In the genomic region with DNA sequence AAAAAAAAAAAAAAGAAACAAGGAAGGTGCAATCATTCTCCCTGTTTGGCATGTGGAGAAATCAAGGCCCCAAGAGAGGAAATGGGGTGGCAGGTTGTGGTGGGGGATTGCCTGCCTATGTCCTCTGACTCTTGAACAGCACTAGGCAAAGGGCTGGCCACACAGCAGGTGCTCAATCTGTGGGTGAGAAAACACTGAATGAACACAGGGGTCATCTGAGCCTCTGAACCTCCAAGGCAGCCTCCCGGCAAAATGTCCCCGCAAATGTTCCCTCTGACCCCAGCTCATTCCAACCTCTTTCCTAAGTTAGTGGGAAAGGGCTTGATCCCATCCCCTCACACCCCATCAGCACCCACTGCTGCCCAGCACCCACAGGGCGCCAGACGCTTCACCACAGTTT, we compare ENCODE assay signal across 11 cellular contexts. TPM values are rescaled to one million over a fixed set of nuclear protein-coding genes. Genes with fewer than 3 reads are reported as not detected.
A peak's percentile ranks its signal among the peaks of the same experiment; 100 is the strongest.
DNase-seq lines count a peak whose midpoint lies in the region; TF ChIP-seq lines count a peak whose summit lies in the region.
"Had no signal": no experiment of that assay in that cellular context is flagged by ENCODE, and none has a peak within 500 bp of the region (broad histone marks: within the 10 kb centered on the region; RNA-seq: fewer than 3 reads in every experiment).

No MANE protein-coding gene starts in this region.

- H3K36me3 ChIP-seq in thyroid gland: no peaks in the 10 kb centered on the region
- no peaks in the 10 kb centered on the region for H3K36me3 ChIP-seq in effector memory CD4-positive, alpha-beta T cell (ENCODE audit: control insufficient read depth, insufficient read depth, low read length)

- no peak overlapping the region for H3K4me3 ChIP-seq in thyroid gland (replicated peaks in 1 of 3)
- H3K4me3 ChIP-seq in effector memory CD4-positive, alpha-beta T cell (ENCODE audit: insufficient read depth, low read depth, low read length, poor library complexity, severe bottlenecking): no peak overlapping the region

- CTCF ChIA-PET in activated naive CD4-positive, alpha-beta T cell treated with anti-CD3 and anti-CD28 coated beads for 36 hours (lab: Charles Lee): interaction anchor here (0.9 to 1.5 kb wide), 3 partner anchors 24 to 125 kb away, joined by 3 read pairs; no protein-coding TSS in a partner anchor

- H3K36me3 Mint-ChIP-seq in activated naive CD4-positive, alpha-beta T cell treated with anti-CD3 and anti-CD28 coated beads for 36 hours (ENCODE audit: low read depth): peaks cover 2% of the 10 kb centered on the region
- H3K36me3 Mint-ChIP-seq in activated T-helper 1 cell treated with anti-CD3 and anti-CD28 coated beads, Interleukin-12 subunit alpha, Interleukin-12 subunit beta, Interleukin-2, Interleukin-4 antibody, amounts not matched to agents 30 ng/mL and 10 ng/mL and 1 ng/mL, durations not matched to agents 14 hours and 24 hours and 36 hours (ENCODE audit: low read depth): peaks cover 6% of the 10 kb centered on the region
- no peaks in the 10 kb centered on the region for H3K36me3 Mint-ChIP-seq in mesothelial cell of epicardium

- no peaks in the 10 kb centered on the region for H3K27me3 Mint-ChIP-seq in activated naive CD4-positive, alpha-beta T cell treated with anti-CD3 and anti-CD28 coated beads for 36 hours (ENCODE audit: low read depth)
- H3K27me3 Mint-ChIP-seq in activated T-helper 1 cell treated with anti-CD3 and anti-CD28 coated beads, Interleukin-12 subunit alpha, Interleukin-12 subunit beta, Interleukin-2, Interleukin-4 antibody, amounts not matched to agents 30 ng/mL and 10 ng/mL and 1 ng/mL, durations not matched to agents 14 hours and 24 hours and 36 hours (ENCODE audit: insufficient read depth): no peaks in the 10 kb centered on the region
- H3K27me3 Mint-ChIP-seq in mesothelial cell of epicardium (ENCODE audit: low read depth): no peaks in the 10 kb centered on the region

- H3K4me1 Mint-ChIP-seq in activated naive CD4-positive, alpha-beta T cell treated with anti-CD3 and anti-CD28 coated beads for 36 hours (ENCODE audit: low read depth): peaks cover 76% of the 10 kb centered on the region
- H3K4me1 Mint-ChIP-seq in activated T-helper 1 cell treated with anti-CD3 and anti-CD28 coated beads, Interleukin-12 subunit alpha, Interleukin-12 subunit beta, Interleukin-2, Interleukin-4 antibody, amounts not matched to agents 30 ng/mL and 10 ng/mL and 1 ng/mL, durations not matched to agents 14 hours and 24 hours and 36 hours (ENCODE audit: low read depth): peaks cover 68% of the 10 kb centered on the region
- peaks cover 36% of the 10 kb centered on the region for H3K4me1 Mint-ChIP-seq in mesothelial cell of epicardium

- no peak for TF ChIP-seq CTCF in mesothelial cell of epicardium (IDR thresholded peaks at IDR 0.05; ENCODE audit: unreplicated experiment)
- TF ChIP-seq CTCF in thyroid gland (IDR thresholded peaks at IDR 0.05): no peak

- DNase-seq in activated naive CD4-positive, alpha-beta T cell treated with anti-CD3 and anti-CD28 coated beads for 36 hours: peak; percentile 20
- no peak for DNase-seq in activated naive CD4-positive, alpha-beta T cell (lab: John Stamatoyannopoulos, UW)
- DNase-seq in activated T-helper 1 cell treated with anti-CD3 and anti-CD28 coated beads, Interleukin-12 subunit alpha, Interleukin-12 subunit beta, Interleukin-2, Interleukin-4 antibody, amounts not matched to agents 30 ng/mL and 10 ng/mL and 1 ng/mL, durations not matched to agents 14 hours and 24 hours and 36 hours (ENCODE audit: low spot score): no peak
- DNase-seq in mesothelial cell of epicardium (ENCODE audit: low spot score in 2 of 2, unreplicated experiment in 2 of 2) (no peak), thyroid gland (no peak), DMS79 (lab: John Stamatoyannopoulos, UW) (no peak)
- no peak for DNase-seq in activated CD4-positive, alpha-beta T cell treated with anti-CD3 and anti-CD28 coated beads for 48 hours
- DNase-seq in effector memory CD4-positive, alpha-beta T cell: no peak
- DNase-seq: activated T-cell treated with anti-CD3 and anti-CD28 coated beads for 4 hours, islet precursor cell, NCI-H524 had no signal

- H3K27me3 ChIP-seq in thyroid gland: no peaks in the 10 kb centered on the region
- H3K27me3 ChIP-seq in effector memory CD4-positive, alpha-beta T cell (replicated peaks; ENCODE audit: control insufficient read depth, insufficient read depth, low read length, poor library complexity, severe bottlenecking): no peaks in the 10 kb centered on the region

- no peaks in the 10 kb centered on the region for H3K9me3 ChIP-seq in thyroid gland
- H3K9me3 ChIP-seq in effector memory CD4-positive, alpha-beta T cell (ENCODE audit: control insufficient read depth, low read length): no peaks in the 10 kb centered on the region

- no peak overlapping the region for H3K4me3 Mint-ChIP-seq in activated naive CD4-positive, alpha-beta T cell treated with anti-CD3 and anti-CD28 coated beads for 36 hours
- H3K4me3 Mint-ChIP-seq in activated T-helper 1 cell treated with anti-CD3 and anti-CD28 coated beads, Interleukin-12 subunit alpha, Interleukin-12 subunit beta, Interleukin-2, Interleukin-4 antibody, amounts not matched to agents 30 ng/mL and 10 ng/mL and 1 ng/mL, durations not matched to agents 14 hours and 24 hours and 36 hours: no peak overlapping the region
- H3K4me3 Mint-ChIP-seq in mesothelial cell of epicardium: no peak overlapping the region

- WGBS in thyroid gland, 2 donors: 93 to 98% methylated on average over 4 of the region's 4 CpGs

- H3K27ac ChIP-seq in thyroid gland: peak overlapping the region; percentile 50 to 84 (median 75)
- H3K27ac ChIP-seq in effector memory CD4-positive, alpha-beta T cell (ENCODE audit: insufficient read depth, low read length, poor library complexity, severe bottlenecking): no peak overlapping the region

- peaks cover 24 to 55% of the 10 kb centered on the region in 2 donors for H3K4me1 ChIP-seq in thyroid gland
- H3K4me1 ChIP-seq in effector memory CD4-positive, alpha-beta T cell (ENCODE audit: control insufficient read depth, insufficient read depth, low read length, poor library complexity, severe bottlenecking): peaks cover 35% of the 10 kb centered on the region

- TF ChIP-seq POLR2A in thyroid gland (IDR thresholded peaks at IDR 0.05): no peak

- H3K27ac Mint-ChIP-seq in activated naive CD4-positive, alpha-beta T cell treated with anti-CD3 and anti-CD28 coated beads for 36 hours: peak overlapping the region; percentile 74
- peak overlapping the region; percentile 49 for H3K27ac Mint-ChIP-seq in activated T-helper 1 cell treated with anti-CD3 and anti-CD28 coated beads, Interleukin-12 subunit alpha, Interleukin-12 subunit beta, Interleukin-2, Interleukin-4 antibody, amounts not matched to agents 30 ng/mL and 10 ng/mL and 1 ng/mL, durations not matched to agents 14 hours and 24 hours and 36 hours
- peak overlapping the region; percentile 61 for H3K27ac Mint-ChIP-seq in mesothelial cell of epicardium

- no peaks in the 10 kb centered on the region for H3K9me3 Mint-ChIP-seq in activated naive CD4-positive, alpha-beta T cell treated with anti-CD3 and anti-CD28 coated beads for 36 hours
- no peaks in the 10 kb centered on the region for H3K9me3 Mint-ChIP-seq in activated T-helper 1 cell treated with anti-CD3 and anti-CD28 coated beads, Interleukin-12 subunit alpha, Interleukin-12 subunit beta, Interleukin-2, Interleukin-4 antibody, amounts not matched to agents 30 ng/mL and 10 ng/mL and 1 ng/mL, durations not matched to agents 14 hours and 24 hours and 36 hours
- H3K9me3 Mint-ChIP-seq in mesothelial cell of epicardium: no peaks in the 10 kb centered on the region

- intact Hi-C loops in activated naive CD4-positive, alpha-beta T cell treated with anti-CD3 and anti-CD28 coated beads for 36 hours (cut with micrococcal nuclease): no loop called here
- intact Hi-C loops in activated T-helper 1 cell treated with anti-CD3 and anti-CD28 coated beads, Interleukin-12 subunit alpha, Interleukin-12 subunit beta, Interleukin-2, Interleukin-4 antibody, amounts not matched to agents 30 ng/mL and 10 ng/mL and 1 ng/mL, durations not matched to agents 14 hours and 24 hours and 36 hours (cut with micrococcal nuclease): no loop called here
- intact Hi-C loops in thyroid gland (cut with DNase I): no loop called here

RNA-seq across cellular contexts. Expression of gene PLA2G6, which starts 4.6 kb away (rescaled TPM):
- total RNA-seq in activated naive CD4-positive, alpha-beta T cell treated with anti-CD3 and anti-CD28 coated beads for 36 hours: 10 to 100 TPM; 80.2 to 85.3 TPM
- total RNA-seq in activated T-helper 1 cell treated with anti-CD3 and anti-CD28 coated beads, Interleukin-12 subunit alpha, Interleukin-12 subunit beta, Interleukin-2, Interleukin-4 antibody, amounts not matched to agents 30 ng/mL and 10 ng/mL and 1 ng/mL, durations not matched to agents 14 hours and 24 hours and 36 hours: 34.8 and 34.9 TPM in 2 replicates
- 88.2 to 91.9 TPM (median 88.6 TPM) in 3 replicates for total RNA-seq in mesothelial cell of epicardium
- 100 to 1,000 TPM; 106 to 122 (median 112) TPM for total RNA-seq in thyroid gland

RNA-seq across cellular contexts. Expression of gene MAFF, which starts 24.8 kb away (rescaled TPM):
- total RNA-seq in activated naive CD4-positive, alpha-beta T cell treated with anti-CD3 and anti-CD28 coated beads for 36 hours: 1 to 10 TPM; 2.7 to 2.8 TPM
- total RNA-seq in activated T-helper 1 cell treated with anti-CD3 and anti-CD28 coated beads, Interleukin-12 subunit alpha, Interleukin-12 subunit beta, Interleukin-2, Interleukin-4 antibody, amounts not matched to agents 30 ng/mL and 10 ng/mL and 1 ng/mL, durations not matched to agents 14 hours and 24 hours and 36 hours: 12.3 and 12.5 TPM in 2 replicates
- total RNA-seq in mesothelial cell of epicardium (33.4 to 35.3 TPM (median 34.1 TPM) in 3 replicates), thyroid gland (100 to 1,000 TPM in 1 of 4 donors, 10 to 100 TPM in 3; 13.1 to 111 (median 24.6) TPM)
